Comparison of ENCODE assay signal across 10 cellular contexts in genomic region chr18:54775686-54776085, GRCh38. TPM values are rescaled to one million over a fixed set of nuclear protein-coding genes. Genes with fewer than 3 reads are reported as not detected.
DNase-seq lines count a peak whose midpoint lies in the region; ATAC-seq and TF ChIP-seq lines count a peak whose summit lies in the region.
"Had no signal": no experiment of that assay in that cellular context is flagged by ENCODE, and none has a peak within 500 bp of the region (broad histone marks: within the 10 kb centered on the region; RNA-seq: fewer than 3 reads in every experiment).

No MANE protein-coding gene starts in this region.

- DNase-seq in AG20443 (ENCODE audit: low spot score) (peak; percentile 61), LoVo (ENCODE audit: low spot score) (peak; percentile 43), MCF 10A (ENCODE audit: unreplicated experiment) (peak; percentile 78), mesendoderm (peak; percentile 6), MM.1S (no peak)
- DNase-seq: activated naive CD4-positive, alpha-beta T cell treated with Interleukin-2 at 50 U/mL for 16 hours had no signal

- H4K5ac ChIP-seq in mesendoderm (ENCODE audit: low read length), result no peak overlapping the region

- no peak overlapping the region for H3K9ac ChIP-seq in mesendoderm (ENCODE audit: low read length)
- no peak overlapping the region for H3K9ac ChIP-seq in MM.1S (ENCODE audit: low read length)
- H3K9ac ChIP-seq: parathyroid adenoma had no signal

- peak overlapping the region; percentile 24 for H3K4me3 Mint-ChIP-seq in MCF 10A (ENCODE audit: unreplicated experiment)

- H3K56ac ChIP-seq in mesendoderm (ENCODE audit: low read length), result no peak overlapping the region

- H2AFZ ChIP-seq in MM.1S (ENCODE audit: low read length), result no peak overlapping the region
- H2AFZ ChIP-seq: parathyroid adenoma had no signal

- no peaks in the 10 kb centered on the region for H3F3A ChIP-seq in MM.1S (ENCODE audit: insufficient read depth, low read length)

- no peak overlapping the region for H2BK15ac ChIP-seq in mesendoderm (replicated peaks; ENCODE audit: low read depth)

- no peak overlapping the region for H3K23ac ChIP-seq in mesendoderm (ENCODE audit: low read length)

- H3K4me1 Mint-ChIP-seq in MCF 10A (ENCODE audit: insufficient read depth, unreplicated experiment), result peaks cover 55% of the 10 kb centered on the region

- H3K27me3 Mint-ChIP-seq in MCF 10A (ENCODE audit: insufficient read depth, unreplicated experiment), result no peaks in the 10 kb centered on the region

- H3K4me2 ChIP-seq in mesendoderm (ENCODE audit: low read length) (no peak overlapping the region), MM.1S (ENCODE audit: low read depth, low read length) (no peak overlapping the region)

- H4K8ac ChIP-seq in mesendoderm (ENCODE audit: low read depth, low read length), result no peak overlapping the region

- CTCF ChIA-PET in MCF 10A (lab: Yijun Ruan, JAX), result interaction anchor here (0.7 to 2.5 kb wide), 8 partner anchors 15 to 208 kb away, joined by 3 to 10 read pairs (median 3); no protein-coding TSS in a partner anchor

- no peak overlapping the region for H2AK5ac ChIP-seq in mesendoderm (ENCODE audit: low read length)

- H2BK5ac ChIP-seq in mesendoderm (ENCODE audit: low read length), result no peak overlapping the region

- no peaks in the 10 kb centered on the region for H3K9me2 ChIP-seq in MM.1S (replicated peaks; ENCODE audit: insufficient read depth, low read length)

- POLR2A ChIA-PET in MCF 10A (lab: Yijun Ruan, JAX), result interaction anchor here (0.6 to 3.2 kb wide), 7 partner anchors 32 to 64 kb away, joined by 3 to 36 read pairs (median 8); partner anchors contain the start of gene RAB27B

- H2BK120ac ChIP-seq in mesendoderm (ENCODE audit: low read depth, low read length), result no peak overlapping the region

- H3K36me3 Mint-ChIP-seq in MCF 10A (ENCODE audit: insufficient read depth, unreplicated experiment), result peaks cover 9% of the 10 kb centered on the region

- BruUV-seq in MCF 10A (replicated peaks; lab: Mats Ljungman, UMichigan), result no TSS peak

- peak overlapping the region; percentile 92 for H3K27ac Mint-ChIP-seq in MCF 10A (ENCODE audit: low read depth, unreplicated experiment)

- H3K27me3 ChIP-seq in mesendoderm (ENCODE audit: insufficient read depth, low read length, poor library complexity), result no peaks in the 10 kb centered on the region
- no peaks in the 10 kb centered on the region for H3K27me3 ChIP-seq in MM.1S (replicated peaks; ENCODE audit: insufficient read depth, low read length)

- H3K18ac ChIP-seq in mesendoderm (ENCODE audit: low read length), result no peak overlapping the region

- H3K27ac ChIP-seq in mesendoderm (ENCODE audit: low read depth, low read length) (no peak overlapping the region), MM.1S (ENCODE audit: low read length) (no peak overlapping the region)
- H3K27ac ChIP-seq: parathyroid adenoma had no signal

- H3K36me3 ChIP-seq in mesendoderm (ENCODE audit: control insufficient read depth, insufficient read depth, low read length) (no peaks in the 10 kb centered on the region), MM.1S (replicated peaks; ENCODE audit: insufficient read depth, low read length) (no peaks in the 10 kb centered on the region)

- H3K4me3 ChIP-seq in mesendoderm (ENCODE audit: low read length) (no peak overlapping the region), MM.1S (ENCODE audit: low read length) (no peak overlapping the region)

- intact Hi-C loops in MCF 10A (cut with micrococcal nuclease), result loop anchor here (1.0 to 10.0 kb wide), 9 partner anchors 33 to 208 kb away; partner anchors contain the start of gene RAB27B

- no peaks in the 10 kb centered on the region for H4K20me1 ChIP-seq in MM.1S (ENCODE audit: insufficient read depth, low read length)

- no peaks in the 10 kb centered on the region for H3K79me1 ChIP-seq in mesendoderm (ENCODE audit: low read length)

- H3K4me1 ChIP-seq in mesendoderm (ENCODE audit: control insufficient read depth, low read depth, low read length) (no peaks in the 10 kb centered on the region), MM.1S (ENCODE audit: low read length) (no peaks in the 10 kb centered on the region)
- H3K4me1 ChIP-seq: parathyroid adenoma had no signal

- no CpG with 5 or more reads among the region's 3 CpGs for WGBS in mesendoderm (ENCODE audit: extremely low coverage, insufficient coverage, low lambda C conversion rate)

- H3K9me3 ChIP-seq in MM.1S (replicated peaks; ENCODE audit: insufficient read depth, low read length), result no peaks in the 10 kb centered on the region

- H3K79me2 ChIP-seq in mesendoderm (ENCODE audit: control insufficient read depth, insufficient read depth, low read length) (no peaks in the 10 kb centered on the region), MM.1S (ENCODE audit: low read length) (no peaks in the 10 kb centered on the region)
- H3K79me2 ChIP-seq: parathyroid adenoma had no signal

- TF ChIP-seq CTCF in MCF 10A (IDR thresholded peaks at IDR 0.05; ENCODE audit: unreplicated experiment), result peak; percentile 41
- no peak for TF ChIP-seq CTCF in MM.1S (IDR thresholded peaks at IDR 0.05; ENCODE audit: low read length)

- no peak overlapping the region for H3K4ac ChIP-seq in mesendoderm (ENCODE audit: low read depth, low read length)

- ATAC-seq in GM21619 (IDR thresholded peaks at IDR 0.05; ENCODE audit: unreplicated experiment) (no peak), GM21447 (IDR thresholded peaks at IDR 0.05; ENCODE audit: unreplicated experiment) (no peak), HG03442 (IDR thresholded peaks at IDR 0.05; ENCODE audit: unreplicated experiment) (no peak)

- peaks cover 8% of the 10 kb centered on the region for H3K9me3 Mint-ChIP-seq in MCF 10A (ENCODE audit: unreplicated experiment)

RNA-seq across cellular contexts. Expression of gene RAB27B, which starts 52.6 kb away (rescaled TPM):
- total RNA-seq in MCF 10A (2022), result 32.2 and 73.5 TPM in 2 replicates
- polyA plus RNA-seq in mesendoderm (2013, experiment 1 of 2), result 0.07 TPM
- polyA plus RNA-seq in mesendoderm (2013, experiment 2 of 2), result 0.13 TPM
